ENCODE assay signal across 1 cellular context in the genomic region with DNA sequence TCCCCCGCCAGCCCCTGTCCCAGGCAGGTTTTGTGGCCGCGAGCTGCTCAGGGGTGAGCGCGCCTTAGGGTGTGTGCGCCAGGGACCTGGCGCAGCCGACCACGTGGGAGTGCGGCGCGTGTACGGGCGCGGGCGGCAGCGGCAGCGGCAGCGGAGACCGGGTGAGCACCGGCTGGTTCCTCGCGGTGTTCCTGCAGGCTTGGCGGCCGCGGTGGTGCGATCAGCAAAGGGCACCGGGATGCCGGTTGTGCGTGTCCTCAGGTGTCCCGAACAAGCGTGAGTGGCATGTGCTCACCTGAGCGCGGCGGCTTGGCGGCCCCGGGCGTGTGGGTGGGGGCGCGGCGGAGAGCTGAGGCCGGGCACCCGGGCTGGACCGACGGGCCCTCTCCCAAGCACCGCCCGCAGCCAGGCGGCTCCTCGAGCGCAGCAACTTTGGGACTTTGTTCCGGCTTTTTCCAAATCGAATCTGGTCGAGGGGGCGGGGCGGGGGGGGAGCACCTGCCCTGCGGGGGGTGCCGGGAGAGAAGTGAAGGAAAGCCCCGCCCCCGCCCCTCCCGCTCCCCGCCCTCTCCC.
A peak's percentile ranks its signal among the peaks of the same experiment; 100 is the strongest.
TF ChIP-seq lines count a peak whose summit lies in the region.

No MANE protein-coding gene starts in this region.

TF ChIP-seq in HEK293, 187 proteins besides CTCF, POLR2A, EP300 and RAD21 (continued from another document and continues in another):
- TF ChIP-seq ZNF140 (tag by site-specific recombination; IDR thresholded peaks at IDR 0.05) (no peak), YY2 (tag by site-specific recombination; IDR thresholded peaks at IDR 0.05) (no peak), ZNF280C (tag by site-specific recombination; IDR thresholded peaks at IDR 0.05) (no peak), ZNF791 (tag by site-specific recombination; IDR thresholded peaks at IDR 0.05) (no peak), ZBTB48 (tag by site-specific recombination; IDR thresholded peaks at IDR 0.05) (peak; percentile 90), ZNF501 (tag by site-specific recombination; IDR thresholded peaks at IDR 0.05) (no peak), FEZF1 (tag by site-specific recombination; IDR thresholded peaks at IDR 0.05) (no peak), ZNF324 (tag by site-specific recombination; IDR thresholded peaks at IDR 0.05) (no peak), PRDM1 (tag by site-specific recombination; IDR thresholded peaks at IDR 0.05) (no peak), MEIS1 (CRISPR knock-in tag; IDR thresholded peaks at IDR 0.05; ENCODE audit: borderline replicate concordance) (no peak), ZNF623 (tag by site-specific recombination; IDR thresholded peaks at IDR 0.05) (no peak), ZBTB7A (tag by site-specific recombination; IDR thresholded peaks at IDR 0.05; ENCODE audit: low read depth) (no peak), SCRT2 (tag by site-specific recombination; IDR thresholded peaks at IDR 0.05) (no peak), ZSCAN4 (tag by site-specific recombination; IDR thresholded peaks at IDR 0.05) (no peak), ZFP41 (tag by site-specific recombination; IDR thresholded peaks at IDR 0.05; ENCODE audit: borderline replicate concordance) (no peak), ZIC2 (tag by site-specific recombination; IDR thresholded peaks at IDR 0.05) (no peak), ZNF221 (tag by site-specific recombination; IDR thresholded peaks at IDR 0.05; ENCODE audit: borderline replicate concordance) (no peak), ZNF174 (tag by site-specific recombination; IDR thresholded peaks at IDR 0.05) (no peak), ZFP3 (tag by site-specific recombination; IDR thresholded peaks at IDR 0.05; ENCODE audit: low read depth) (no peak), ZNF23 (tag by site-specific recombination; IDR thresholded peaks at IDR 0.05; ENCODE audit: borderline replicate concordance) (no peak), KLF7 (tag by site-specific recombination; IDR thresholded peaks at IDR 0.05; ENCODE audit: borderline replicate concordance) (no peak), ZNF19 (tag by site-specific recombination; IDR thresholded peaks at IDR 0.05; ENCODE audit: low read depth) (no peak), HOXA7 (CRISPR knock-in tag; IDR thresholded peaks at IDR 0.05; ENCODE audit: borderline replicate concordance) (no peak), ZNF830 (tag by site-specific recombination; IDR thresholded peaks at IDR 0.05; ENCODE audit: low read depth) (no peak), ZNF449 (tag by site-specific recombination; IDR thresholded peaks at IDR 0.05) (peak; percentile 60; the same call in 1 of the 2 replicates), ZNF341 (tag by site-specific recombination; IDR thresholded peaks at IDR 0.05; ENCODE audit: low read depth) (no peak), OVOL3 (tag by site-specific recombination; IDR thresholded peaks at IDR 0.05) (no peak), REPIN1 (tag by site-specific recombination; IDR thresholded peaks at IDR 0.05; ENCODE audit: low read depth) (no peak), ZNF16 (tag by site-specific recombination; IDR thresholded peaks at IDR 0.05; ENCODE audit: low read depth) (no peak), ZNF701 (tag by site-specific recombination; IDR thresholded peaks at IDR 0.05) (no peak), ZNF747 (tag by site-specific recombination; IDR thresholded peaks at IDR 0.05) (no peak), ZNF202 (tag by site-specific recombination; IDR thresholded peaks at IDR 0.05; ENCODE audit: borderline replicate concordance) (no peak), ZBTB21 (tag by site-specific recombination; IDR thresholded peaks at IDR 0.05) (no peak), WT1 (tag by site-specific recombination; IDR thresholded peaks at IDR 0.05) (no peak), ZBTB26 (tag by site-specific recombination; optimal IDR thresholded peaks at IDR 0.05) (peak; percentile 92), SETDB1 (IDR thresholded peaks at IDR 0.05; ENCODE audit: insufficient read length, low read length) (no peak), ZNF416 (tag by site-specific recombination; IDR thresholded peaks at IDR 0.05) (no peak), HIC1 (tag by site-specific recombination; IDR thresholded peaks at IDR 0.05) (0 out of 2 replicates have a peak, but pooled peaks have one; percentile 11), HOXD13 (CRISPR knock-in tag; IDR thresholded peaks at IDR 0.05; ENCODE audit: borderline replicate concordance) (no peak), ZNF155 (tag by site-specific recombination; IDR thresholded peaks at IDR 0.05) (no peak), ZFHX2 (tag by site-specific recombination; conservative IDR thresholded peaks at IDR 0.05) (peak; percentile 89), ZNF157 (tag by site-specific recombination; IDR thresholded peaks at IDR 0.05) (no peak)
- TF ChIP-seq, protein P1, sequence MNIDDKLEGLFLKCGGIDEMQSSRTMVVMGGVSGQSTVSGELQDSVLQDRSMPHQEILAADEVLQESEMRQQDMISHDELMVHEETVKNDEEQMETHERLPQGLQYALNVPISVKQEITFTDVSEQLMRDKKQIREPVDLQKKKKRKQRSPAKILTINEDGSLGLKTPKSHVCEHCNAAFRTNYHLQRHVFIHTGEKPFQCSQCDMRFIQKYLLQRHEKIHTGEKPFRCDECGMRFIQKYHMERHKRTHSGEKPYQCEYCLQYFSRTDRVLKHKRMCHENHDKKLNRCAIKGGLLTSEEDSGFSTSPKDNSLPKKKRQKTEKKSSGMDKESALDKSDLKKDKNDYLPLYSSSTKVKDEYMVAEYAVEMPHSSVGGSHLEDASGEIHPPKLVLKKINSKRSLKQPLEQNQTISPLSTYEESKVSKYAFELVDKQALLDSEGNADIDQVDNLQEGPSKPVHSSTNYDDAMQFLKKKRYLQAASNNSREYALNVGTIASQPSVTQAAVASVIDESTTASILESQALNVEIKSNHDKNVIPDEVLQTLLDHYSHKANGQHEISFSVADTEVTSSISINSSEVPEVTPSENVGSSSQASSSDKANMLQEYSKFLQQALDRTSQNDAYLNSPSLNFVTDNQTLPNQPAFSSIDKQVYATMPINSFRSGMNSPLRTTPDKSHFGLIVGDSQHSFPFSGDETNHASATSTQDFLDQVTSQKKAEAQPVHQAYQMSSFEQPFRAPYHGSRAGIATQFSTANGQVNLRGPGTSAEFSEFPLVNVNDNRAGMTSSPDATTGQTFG (tag by site-specific recombination; IDR thresholded peaks at IDR 0.05; ENCODE audit: borderline replicate concordance) = no peak
- TF ChIP-seq, protein P2, sequence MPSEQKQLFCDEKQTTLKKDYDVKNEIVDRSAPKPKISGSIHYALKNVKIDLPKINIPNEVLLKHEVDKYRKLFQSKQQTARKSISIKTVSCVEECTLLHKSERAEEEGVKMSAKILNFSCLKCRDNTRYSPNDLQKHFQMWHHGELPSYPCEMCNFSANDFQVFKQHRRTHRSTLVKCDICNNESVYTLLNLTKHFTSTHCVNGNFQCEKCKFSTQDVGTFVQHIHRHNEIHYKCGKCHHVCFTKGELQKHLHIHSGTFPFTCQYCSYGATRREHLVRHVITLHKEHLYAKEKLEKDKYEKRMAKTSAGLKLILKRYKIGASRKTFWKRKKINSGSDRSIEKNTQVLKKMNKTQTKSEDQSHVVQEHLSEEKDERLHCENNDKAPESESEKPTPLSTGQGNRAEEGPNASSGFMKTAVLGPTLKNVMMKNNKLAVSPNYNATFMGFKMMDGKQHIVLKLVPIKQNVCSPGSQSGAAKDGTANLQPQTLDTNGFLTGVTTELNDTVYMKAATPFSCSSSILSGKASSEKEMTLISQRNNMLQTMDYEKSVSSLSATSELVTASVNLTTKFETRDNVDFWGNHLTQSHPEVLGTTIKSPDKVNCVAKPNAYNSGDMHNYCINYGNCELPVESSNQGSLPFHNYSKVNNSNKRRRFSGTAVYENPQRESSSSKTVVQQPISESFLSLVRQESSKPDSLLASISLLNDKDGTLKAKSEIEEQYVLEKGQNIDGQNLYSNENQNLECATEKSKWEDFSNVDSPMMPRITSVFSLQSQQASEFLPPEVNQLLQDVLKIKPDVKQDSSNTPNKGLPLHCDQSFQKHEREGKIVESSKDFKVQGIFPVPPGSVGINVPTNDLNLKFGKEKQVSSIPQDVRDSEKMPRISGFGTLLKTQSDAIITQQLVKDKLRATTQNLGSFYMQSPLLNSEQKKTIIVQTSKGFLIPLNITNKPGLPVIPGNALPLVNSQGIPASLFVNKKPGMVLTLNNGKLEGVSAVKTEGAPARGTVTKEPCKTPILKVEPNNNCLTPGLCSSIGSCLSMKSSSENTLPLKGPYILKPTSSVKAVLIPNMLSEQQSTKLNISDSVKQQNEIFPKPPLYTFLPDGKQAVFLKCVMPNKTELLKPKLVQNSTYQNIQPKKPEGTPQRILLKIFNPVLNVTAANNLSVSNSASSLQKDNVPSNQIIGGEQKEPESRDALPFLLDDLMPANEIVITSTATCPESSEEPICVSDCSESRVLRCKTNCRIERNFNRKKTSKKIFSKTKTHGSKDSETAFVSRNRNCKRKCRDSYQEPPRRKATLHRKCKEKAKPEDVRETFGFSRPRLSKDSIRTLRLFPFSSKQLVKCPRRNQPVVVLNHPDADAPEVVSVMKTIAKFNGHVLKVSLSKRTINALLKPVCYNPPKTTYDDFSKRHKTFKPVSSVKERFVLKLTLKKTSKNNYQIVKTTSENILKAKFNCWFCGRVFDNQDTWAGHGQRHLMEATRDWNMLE (tag by site-specific recombination; conservative IDR thresholded peaks at IDR 0.05; ENCODE audit: low read depth) = no peak
- TF ChIP-seq, protein P3, sequence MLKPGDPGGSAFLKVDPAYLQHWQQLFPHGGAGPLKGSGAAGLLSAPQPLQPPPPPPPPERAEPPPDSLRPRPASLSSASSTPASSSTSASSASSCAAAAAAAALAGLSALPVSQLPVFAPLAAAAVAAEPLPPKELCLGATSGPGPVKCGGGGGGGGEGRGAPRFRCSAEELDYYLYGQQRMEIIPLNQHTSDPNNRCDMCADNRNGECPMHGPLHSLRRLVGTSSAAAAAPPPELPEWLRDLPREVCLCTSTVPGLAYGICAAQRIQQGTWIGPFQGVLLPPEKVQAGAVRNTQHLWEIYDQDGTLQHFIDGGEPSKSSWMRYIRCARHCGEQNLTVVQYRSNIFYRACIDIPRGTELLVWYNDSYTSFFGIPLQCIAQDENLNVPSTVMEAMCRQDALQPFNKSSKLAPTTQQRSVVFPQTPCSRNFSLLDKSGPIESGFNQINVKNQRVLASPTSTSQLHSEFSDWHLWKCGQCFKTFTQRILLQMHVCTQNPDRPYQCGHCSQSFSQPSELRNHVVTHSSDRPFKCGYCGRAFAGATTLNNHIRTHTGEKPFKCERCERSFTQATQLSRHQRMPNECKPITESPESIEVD (tag by site-specific recombination; IDR thresholded peaks at IDR 0.05) = no peak
